Comparison of ENCODE assay signal across 11 cellular contexts in genomic region chr17:74408262-74408661, GRCh38. TPM values are rescaled to one million over a fixed set of nuclear protein-coding genes. Genes with fewer than 3 reads are reported as not detected.
DNase-seq lines count a peak whose midpoint lies in the region; ATAC-seq and TF ChIP-seq lines count a peak whose summit lies in the region.
"Had no signal": no experiment of that assay in that cellular context is flagged by ENCODE, and none has a peak within 500 bp of the region (broad histone marks: within the 10 kb centered on the region; RNA-seq: fewer than 3 reads in every experiment).

No MANE protein-coding gene starts in this region.

- H3K4me3 ChIP-seq in cardiac fibroblast (replicated peaks in 1 of 2; ENCODE audit: low read depth in 2 of 2, low read length in 2 of 2): no peak overlapping the region
- no peak overlapping the region for H3K4me3 ChIP-seq in osteoblast (ENCODE audit: insufficient read depth, low read length)
- H3K4me3 ChIP-seq: heart right ventricle had no signal

- H4K20me1 ChIP-seq in osteoblast (ENCODE audit: insufficient read depth, low read length): no peaks in the 10 kb centered on the region

- ATAC-seq in naive thymus-derived CD8-positive, alpha-beta T cell: no peak
- ATAC-seq in stimulated activated naive CD8-positive, alpha-beta T cell treated with anti-CD3 and anti-CD28 coated beads, Interleukin-15, amount 100 ng/mL, for 72 hours: no peak

- peaks cover 0 to 2% (median under 1%) of the 10 kb centered on the region in 4 donors for H3K4me1 Mint-ChIP-seq in naive thymus-derived CD8-positive, alpha-beta T cell
- no peaks in the 10 kb centered on the region for H3K4me1 Mint-ChIP-seq in stimulated activated naive CD8-positive, alpha-beta T cell treated with anti-CD3 and anti-CD28 coated beads, Interleukin-15, amount 100 ng/mL, for 72 hours

- H3K9me3 Mint-ChIP-seq in naive thymus-derived CD8-positive, alpha-beta T cell: peaks cover 0 to 5% (median 0%) of the 10 kb centered on the region in 9 donors
- no peaks in the 10 kb centered on the region for H3K9me3 Mint-ChIP-seq in stimulated activated naive CD8-positive, alpha-beta T cell treated with anti-CD3 and anti-CD28 coated beads, Interleukin-15, amount 100 ng/mL, for 72 hours

- no peaks in the 10 kb centered on the region for H3K4me1 ChIP-seq in osteoblast (ENCODE audit: insufficient read depth, low read length)

- no peak overlapping the region for H3K4me3 Mint-ChIP-seq in naive thymus-derived CD8-positive, alpha-beta T cell
- H3K4me3 Mint-ChIP-seq in stimulated activated naive CD8-positive, alpha-beta T cell treated with anti-CD3 and anti-CD28 coated beads, Interleukin-15, amount 100 ng/mL, for 72 hours: no peak overlapping the region
- H3K4me3 Mint-ChIP-seq: nephron progenitor cell had no signal

- POLR2A ChIA-PET in naive thymus-derived CD8-positive, alpha-beta T cell (lab: Charles Lee): no interaction called here

- H3K27me3 ChIP-seq in osteoblast (ENCODE audit: insufficient read depth, low read length): no peaks in the 10 kb centered on the region

- peak; percentile 33; the same call in 1 of the 2 replicates for TF ChIP-seq CTCF in GM12874 (IDR thresholded peaks at IDR 0.05; ENCODE audit: insufficient read depth, low read depth, low read length)
- TF ChIP-seq CTCF in cardiac fibroblast (IDR thresholded peaks at IDR 0.05; ENCODE audit: low read depth, low read length): no peak
- TF ChIP-seq CTCF in osteoblast (IDR thresholded peaks at IDR 0.05; ENCODE audit: extremely low read depth, low read depth, low read length): no peak

- H3K27me3 Mint-ChIP-seq in naive thymus-derived CD8-positive, alpha-beta T cell: peaks cover 0 to 4% (median under 1%) of the 10 kb centered on the region in 5 donors
- H3K27me3 Mint-ChIP-seq in stimulated activated naive CD8-positive, alpha-beta T cell treated with anti-CD3 and anti-CD28 coated beads, Interleukin-15, amount 100 ng/mL, for 72 hours: peaks cover 9% of the 10 kb centered on the region

- H3K4me2 ChIP-seq in osteoblast (ENCODE audit: insufficient read depth, low read length): no peak overlapping the region

- H3K9me3 ChIP-seq in osteoblast (ENCODE audit: low read depth, low read length): no peaks in the 10 kb centered on the region

- DNase-seq in NCI-H2196 treated with DMSO at 0.1 percent for 48 hours (lab: John Stamatoyannopoulos, UW; ENCODE audit: unreplicated experiment) (peak; percentile 46), cardiac fibroblast (ENCODE audit: low read depth in 2 of 2) (peak; percentile 24 to 66), osteoblast (ENCODE audit: insufficient read length, low spot score, missing footprints) (peak; percentile 56), germinal center (ENCODE audit: low spot score) (no peak)
- no peak for DNase-seq in naive thymus-derived CD8-positive, alpha-beta T cell
- no peak for DNase-seq in stimulated activated naive CD8-positive, alpha-beta T cell treated with anti-CD3 and anti-CD28 coated beads, Interleukin-15, amount 100 ng/mL, for 72 hours
- DNase-seq: activated CD8-positive, alpha-beta memory T cell treated with anti-CD3 and anti-CD28 coated beads, Interleukin-2, amount 50 U/mL, for 4 hours; heart right ventricle; nephron progenitor cell had no signal

- no peak overlapping the region for H2AFZ ChIP-seq in osteoblast (ENCODE audit: low read length)

- H3K36me3 Mint-ChIP-seq in naive thymus-derived CD8-positive, alpha-beta T cell: peaks cover 0 to 4% (median 1%) of the 10 kb centered on the region in 3 donors

- no peaks in the 10 kb centered on the region for H3K36me3 ChIP-seq in osteoblast (ENCODE audit: insufficient read depth, low read length)
- H3K36me3 ChIP-seq: heart right ventricle had no signal

- H3K79me2 ChIP-seq in osteoblast (ENCODE audit: insufficient read depth, low read length): no peaks in the 10 kb centered on the region

- H3K27ac Mint-ChIP-seq in naive thymus-derived CD8-positive, alpha-beta T cell: no peak overlapping the region
- no peak overlapping the region for H3K27ac Mint-ChIP-seq in stimulated activated naive CD8-positive, alpha-beta T cell treated with anti-CD3 and anti-CD28 coated beads, Interleukin-15, amount 100 ng/mL, for 72 hours
- H3K27ac Mint-ChIP-seq: nephron progenitor cell had no signal

- no peak overlapping the region for H3K27ac ChIP-seq in osteoblast (ENCODE audit: low read depth, low read length)
- H3K27ac ChIP-seq: heart right ventricle had no signal

RNA-seq across cellular contexts. Expression of gene GPRC5C, which starts 23.6 kb away (rescaled TPM):
- total RNA-seq in osteoblast: 2.9 and 6.8 TPM in 2 replicates
- total RNA-seq in naive thymus-derived CD8-positive, alpha-beta T cell: not detected
- polyA plus RNA-seq in naive thymus-derived CD8-positive, alpha-beta T cell: under 1 TPM in 1 of 3 donors, not detected in 2; 0.09 TPM

RNA-seq across cellular contexts. Expression of gene GPR142, which starts 41.0 kb away (rescaled TPM):
- total RNA-seq in osteoblast: not detected in 2 replicates
- not detected for total RNA-seq in naive thymus-derived CD8-positive, alpha-beta T cell
- under 1 TPM in 1 of 3 donors, not detected in 2; 0.10 TPM for polyA plus RNA-seq in naive thymus-derived CD8-positive, alpha-beta T cell
- total RNA-seq: T-helper 1 cell treated with Interleukin-12 subunit alpha and Interleukin-12 subunit beta and Interleukin-4 antibody, amounts not matched to agents 30 ng/mL and 1 ng/mL, for 36 hours had no signal
- polyA plus RNA-seq: heart right ventricle had no signal

RNA-seq across cellular contexts. Expression of gene BTBD17, which starts 46.6 kb away (rescaled TPM):
- not detected in 2 replicates for total RNA-seq in osteoblast
- not detected for total RNA-seq in naive thymus-derived CD8-positive, alpha-beta T cell
- not detected for polyA plus RNA-seq in naive thymus-derived CD8-positive, alpha-beta T cell
- total RNA-seq: heart right ventricle; T-helper 1 cell treated with Interleukin-12 subunit alpha and Interleukin-12 subunit beta and Interleukin-4 antibody, amounts not matched to agents 30 ng/mL and 1 ng/mL, for 36 hours had no signal
- polyA plus RNA-seq: heart right ventricle had no signal

RNA-seq across cellular contexts. Expression of gene CD300A, which starts 58.2 kb away (rescaled TPM):
- total RNA-seq in osteoblast: not detected in 2 replicates
- 1 to 10 TPM; 5.9 to 6.3 TPM for total RNA-seq in naive thymus-derived CD8-positive, alpha-beta T cell
- polyA plus RNA-seq in naive thymus-derived CD8-positive, alpha-beta T cell: 10 to 100 TPM; 10.0 to 37.6 (median 14.1) TPM

Comparison
In these comparisons a context has a peak if more than half of its experiments do, and no peak if none do; other contexts are left out.
1. DNase-seq: peak in NCI-H2196 treated with DMSO at 0.1 percent for 48 hours (single experiment), cardiac fibroblast (2 of 2) and osteoblast (single experiment); none in germinal center (single experiment), naive thymus-derived CD8-positive, alpha-beta T cell (0 of 10) and stimulated activated naive CD8-positive, alpha-beta T cell treated with anti-CD3 and anti-CD28 coated beads, Interleukin-15, amount 100 ng/mL, for 72 hours (0 of 2).